ENCODE assay signal across 14 cellular contexts in genomic region chr6:53461682-53462081, GRCh38.
A peak's percentile ranks its signal among the peaks of the same experiment; 100 is the strongest.
DNase-seq lines count a peak whose midpoint lies in the region; ATAC-seq and TF ChIP-seq lines count a peak whose summit lies in the region.
"Had no signal": no experiment of that assay in that cellular context is flagged by ENCODE, and none has a peak within 500 bp of the region (broad histone marks: within the 10 kb centered on the region; RNA-seq: fewer than 3 reads in every experiment).

No MANE protein-coding gene starts in this region.

- DNase-seq in WTC11 (ENCODE audit: low spot score), result no peak
- DNase-seq in ureter (ENCODE audit: low spot score), result no peak
- DNase-seq in activated CD4-positive, alpha-beta T cell treated with anti-CD3 and anti-CD28 coated beads for 4 hours, result no peak
- DNase-seq in activated naive CD4-positive, alpha-beta T cell treated with anti-CD3 and anti-CD28 coated beads, Interleukin-2, amount 50 U/mL, for 16 hours, result no peak
- no peak for DNase-seq in ACHN
- DNase-seq: activated T-cell treated with anti-CD3 and anti-CD28 coated beads, Interleukin-2, amount 50 U/mL, for 24 hours; brain microvascular endothelial cell; CD4-positive, alpha-beta T cell; HFFc6; stimulated activated CD4-positive, alpha-beta T cell treated with anti-CD3 and anti-CD28 coated beads, Interleukin-1b, Interleukin-23, amount 100 ng/mL, for 48 hours had no signal

- peaks cover 3% of the 10 kb centered on the region; the same call in 1 of the 2 replicates for H3F3A ChIP-seq in DOHH2 (ENCODE audit: control insufficient read depth, insufficient read depth)

- H3K27me3 ChIP-seq in DOHH2 (ENCODE audit: control insufficient read depth, low read length), result no peaks in the 10 kb centered on the region
- H3K27me3 ChIP-seq: brain microvascular endothelial cell had no signal

- POLR2A ChIA-PET in WTC11 (lab: Charles Lee), result interaction anchor here (0.7 kb wide), 1 partner anchor 479 kb away, joined by 3 read pairs; no protein-coding TSS in a partner anchor

- H3K27me3 Mint-ChIP-seq in WTC11 (ENCODE audit: low read depth), result no peaks in the 10 kb centered on the region
- H3K27me3 Mint-ChIP-seq: activated T-cell treated with anti-CD3 and anti-CD28 coated beads, Interleukin-2, amount 50 U/mL, for 24 hours; CD4-positive, alpha-beta T cell had no signal

- peak overlapping the region; percentile 62 for H3K27ac ChIP-seq in DOHH2 (ENCODE audit: low read depth, low read length)
- H3K27ac ChIP-seq: brain microvascular endothelial cell had no signal

- peak overlapping the region; percentile 41; the same call in 1 of the 2 replicates for H3K4me3 ChIP-seq in DOHH2 (ENCODE audit: low read length)

- ATAC-seq in GM19395 (IDR thresholded peaks at IDR 0.05; ENCODE audit: unreplicated experiment), result peak; percentile 39
- peak; percentile 17 for ATAC-seq in HG03378 (IDR thresholded peaks at IDR 0.05; ENCODE audit: unreplicated experiment)
- peak; percentile 67 for ATAC-seq in WTC11

- H3K79me2 ChIP-seq in DOHH2 (ENCODE audit: control insufficient read depth, low read length), result no peaks in the 10 kb centered on the region

- CTCF ChIA-PET in WTC11 (lab: Charles Lee), result interaction anchor here (1.5 kb wide), 1 partner anchor 23 kb away, joined by 5 read pairs; no protein-coding TSS in a partner anchor

- no peaks in the 10 kb centered on the region for H3K36me3 ChIP-seq in DOHH2 (ENCODE audit: control insufficient read depth, low read length)
- H3K36me3 ChIP-seq: brain microvascular endothelial cell had no signal

- H3K4me3 Mint-ChIP-seq in WTC11, result no peak overlapping the region
- H3K4me3 Mint-ChIP-seq: activated T-cell treated with anti-CD3 and anti-CD28 coated beads, Interleukin-2, amount 50 U/mL, for 24 hours; CD4-positive, alpha-beta T cell; HFFc6; nephron had no signal

- no peak overlapping the region for H3K27ac Mint-ChIP-seq in WTC11
- H3K27ac Mint-ChIP-seq: activated T-cell treated with anti-CD3 and anti-CD28 coated beads, Interleukin-2, amount 50 U/mL, for 24 hours; CD4-positive, alpha-beta T cell; HFFc6; nephron had no signal

- H3K4me2 ChIP-seq in DOHH2 (ENCODE audit: low read length), result peak overlapping the region; percentile 69

- H3K9me2 ChIP-seq in DOHH2 (replicated peaks; ENCODE audit: control insufficient read depth, low read length), result no peaks in the 10 kb centered on the region

- H4K20me1 ChIP-seq in DOHH2 (ENCODE audit: control insufficient read depth, insufficient read depth, low read depth, low read length), result no peaks in the 10 kb centered on the region

- H3K4me1 ChIP-seq in DOHH2 (ENCODE audit: control insufficient read depth, low read length), result peaks cover 36% of the 10 kb centered on the region

- no peaks in the 10 kb centered on the region for H3K9me3 ChIP-seq in DOHH2 (ENCODE audit: control insufficient read depth, insufficient read depth, low read length)

- peaks cover 2% of the 10 kb centered on the region for H3K9me3 Mint-ChIP-seq in WTC11
- H3K9me3 Mint-ChIP-seq: activated T-cell treated with anti-CD3 and anti-CD28 coated beads, Interleukin-2, amount 50 U/mL, for 24 hours; CD4-positive, alpha-beta T cell; HFFc6 had no signal

- H3K36me3 Mint-ChIP-seq in WTC11, result no peaks in the 10 kb centered on the region

- no peak for TF ChIP-seq CTCF in DOHH2 (IDR thresholded peaks at IDR 0.05; ENCODE audit: low read depth, low read length, poor library complexity, severe bottlenecking)
- no peak for TF ChIP-seq CTCF in WTC11 (IDR thresholded peaks at IDR 0.05)

- H3K4me1 Mint-ChIP-seq in WTC11, result peaks cover 10% of the 10 kb centered on the region
- H3K4me1 Mint-ChIP-seq: nephron had no signal

- in situ Hi-C loops in ACHN (cut with HindIII; ENCODE audit: low pct_ligation_motif_present, low pct_unique_long_range_greater_than_20kb, low sequenced_read_pairs), result no loop called here

TF ChIP-seq in WTC11, 78 proteins besides CTCF, POLR2A, EP300 and RAD21:
- TF ChIP-seq ZNF263 (CRISPR knock-in tag; IDR thresholded peaks at IDR 0.05; ENCODE audit: low read depth), result no peak
- TF ChIP-seq, protein P1, sequence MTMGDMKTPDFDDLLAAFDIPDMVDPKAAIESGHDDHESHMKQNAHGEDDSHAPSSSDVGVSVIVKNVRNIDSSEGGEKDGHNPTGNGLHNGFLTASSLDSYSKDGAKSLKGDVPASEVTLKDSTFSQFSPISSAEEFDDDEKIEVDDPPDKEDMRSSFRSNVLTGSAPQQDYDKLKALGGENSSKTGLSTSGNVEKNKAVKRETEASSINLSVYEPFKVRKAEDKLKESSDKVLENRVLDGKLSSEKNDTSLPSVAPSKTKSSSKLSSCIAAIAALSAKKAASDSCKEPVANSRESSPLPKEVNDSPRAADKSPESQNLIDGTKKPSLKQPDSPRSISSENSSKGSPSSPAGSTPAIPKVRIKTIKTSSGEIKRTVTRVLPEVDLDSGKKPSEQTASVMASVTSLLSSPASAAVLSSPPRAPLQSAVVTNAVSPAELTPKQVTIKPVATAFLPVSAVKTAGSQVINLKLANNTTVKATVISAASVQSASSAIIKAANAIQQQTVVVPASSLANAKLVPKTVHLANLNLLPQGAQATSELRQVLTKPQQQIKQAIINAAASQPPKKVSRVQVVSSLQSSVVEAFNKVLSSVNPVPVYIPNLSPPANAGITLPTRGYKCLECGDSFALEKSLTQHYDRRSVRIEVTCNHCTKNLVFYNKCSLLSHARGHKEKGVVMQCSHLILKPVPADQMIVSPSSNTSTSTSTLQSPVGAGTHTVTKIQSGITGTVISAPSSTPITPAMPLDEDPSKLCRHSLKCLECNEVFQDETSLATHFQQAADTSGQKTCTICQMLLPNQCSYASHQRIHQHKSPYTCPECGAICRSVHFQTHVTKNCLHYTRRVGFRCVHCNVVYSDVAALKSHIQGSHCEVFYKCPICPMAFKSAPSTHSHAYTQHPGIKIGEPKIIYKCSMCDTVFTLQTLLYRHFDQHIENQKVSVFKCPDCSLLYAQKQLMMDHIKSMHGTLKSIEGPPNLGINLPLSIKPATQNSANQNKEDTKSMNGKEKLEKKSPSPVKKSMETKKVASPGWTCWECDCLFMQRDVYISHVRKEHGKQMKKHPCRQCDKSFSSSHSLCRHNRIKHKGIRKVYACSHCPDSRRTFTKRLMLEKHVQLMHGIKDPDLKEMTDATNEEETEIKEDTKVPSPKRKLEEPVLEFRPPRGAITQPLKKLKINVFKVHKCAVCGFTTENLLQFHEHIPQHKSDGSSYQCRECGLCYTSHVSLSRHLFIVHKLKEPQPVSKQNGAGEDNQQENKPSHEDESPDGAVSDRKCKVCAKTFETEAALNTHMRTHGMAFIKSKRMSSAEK (CRISPR knock-in tag; IDR thresholded peaks at IDR 0.05; ENCODE audit: borderline replicate concordance), result no peak
- TF ChIP-seq, protein P2, sequence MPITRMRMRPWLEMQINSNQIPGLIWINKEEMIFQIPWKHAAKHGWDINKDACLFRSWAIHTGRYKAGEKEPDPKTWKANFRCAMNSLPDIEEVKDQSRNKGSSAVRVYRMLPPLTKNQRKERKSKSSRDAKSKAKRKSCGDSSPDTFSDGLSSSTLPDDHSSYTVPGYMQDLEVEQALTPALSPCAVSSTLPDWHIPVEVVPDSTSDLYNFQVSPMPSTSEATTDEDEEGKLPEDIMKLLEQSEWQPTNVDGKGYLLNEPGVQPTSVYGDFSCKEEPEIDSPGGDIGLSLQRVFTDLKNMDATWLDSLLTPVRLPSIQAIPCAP (CRISPR knock-in tag; IDR thresholded peaks at IDR 0.05), result no peak
- TF ChIP-seq, protein P3, sequence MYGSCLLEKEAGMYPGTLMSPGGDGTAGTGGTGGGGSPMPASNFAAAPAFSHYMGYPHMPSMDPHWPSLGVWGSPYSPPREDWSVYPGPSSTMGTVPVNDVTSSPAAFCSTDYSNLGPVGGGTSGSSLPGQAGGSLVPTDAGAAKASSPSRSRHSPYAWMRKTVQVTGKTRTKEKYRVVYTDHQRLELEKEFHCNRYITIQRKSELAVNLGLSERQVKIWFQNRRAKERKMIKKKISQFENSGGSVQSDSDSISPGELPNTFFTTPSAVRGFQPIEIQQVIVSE (CRISPR knock-in tag; IDR thresholded peaks at IDR 0.05; ENCODE audit: borderline replicate concordance), result no peak
- TF ChIP-seq HMGA2 (CRISPR knock-in tag; IDR thresholded peaks at IDR 0.05), result no peak
- TF ChIP-seq ATF3 (CRISPR knock-in tag; conservative IDR thresholded peaks at IDR 0.05), result no peak
- no peak for TF ChIP-seq ZNF317 (CRISPR knock-in tag; IDR thresholded peaks at IDR 0.05; ENCODE audit: borderline replicate concordance, low read depth)
- TF ChIP-seq ZNF138 (CRISPR knock-in tag; conservative IDR thresholded peaks at IDR 0.05), result no peak

Comparison
In these comparisons a context has a peak if more than half of its experiments do, and no peak if none do; other contexts are left out.
1. ATAC-seq: peak in every context shown above with its lines; median percentile 67 in WTC11; 39 in GM19395; 17 in HG03378.